Comparison of ENCODE assay signal across 18 cellular contexts in genomic region chr13:77715233-77715891, GRCh38. TPM values are rescaled to one million over a fixed set of nuclear protein-coding genes. Genes with fewer than 3 reads are reported as not detected.
DNase-seq lines count a peak whose midpoint lies in the region; ATAC-seq and TF ChIP-seq lines count a peak whose summit lies in the region.
"Had no signal": no experiment of that assay in that cellular context is flagged by ENCODE, and none has a peak within 500 bp of the region (broad histone marks: within the 10 kb centered on the region; RNA-seq: fewer than 3 reads in every experiment).

No MANE protein-coding gene starts in this region.

- no peak for TF ChIP-seq EP300 in stomach (IDR thresholded peaks at IDR 0.05)

- no peaks in the 10 kb centered on the region for H3K4me1 ChIP-seq in naive thymus-derived CD4-positive, alpha-beta T cell (ENCODE audit: control insufficient read depth in 2 of 2, insufficient read depth in 2 of 2, low read length in 2 of 2)
- H3K4me1 ChIP-seq in stomach: peaks cover 0 to 3% (median 0%) of the 10 kb centered on the region in 4 donors

- H3K36me3 ChIP-seq in naive thymus-derived CD4-positive, alpha-beta T cell (ENCODE audit: control insufficient read depth in 2 of 3, insufficient read depth in 3 of 3, low read length in 3 of 3): peaks cover 0 to 1% (median 0%) of the 10 kb centered on the region in 3 experiments
- H3K36me3 ChIP-seq in stomach: peaks cover 0 to 5% (median 2%) of the 10 kb centered on the region in 4 donors

- no peak overlapping the region for H3K4me3 ChIP-seq in naive thymus-derived CD4-positive, alpha-beta T cell (ENCODE audit: low read length)
- no peak overlapping the region for H3K4me3 ChIP-seq in stomach

- CTCF ChIA-PET in naive thymus-derived CD4-positive, alpha-beta T cell (lab: Charles Lee): no interaction called here

- no peak for TF ChIP-seq CTCF in stomach (IDR thresholded peaks at IDR 0.05)

- 85 to 96% (median 92%) methylated on average over 1 of the region's 1 CpG for WGBS in stomach, 5 donors

- peak overlapping the region; percentile 23 to 79 for H3K4me3 Mint-ChIP-seq in activated T-cell treated with anti-CD3 and anti-CD28 coated beads, Interleukin-2, amount 50 U/mL, for 72 hours
- H3K4me3 Mint-ChIP-seq in naive thymus-derived CD4-positive, alpha-beta T cell: peak overlapping the region in 3 of 10 donors; percentile 16 to 32 (median 27)
- H3K4me3 Mint-ChIP-seq: HFFc6, type B pancreatic cell had no signal

- no peaks in the 10 kb centered on the region for H3K9me3 ChIP-seq in naive thymus-derived CD4-positive, alpha-beta T cell (ENCODE audit: control insufficient read depth in 2 of 3, low read length in 3 of 3)
- peaks cover 0 to 21% (median 5%) of the 10 kb centered on the region in 4 donors for H3K9me3 ChIP-seq in stomach

- POLR2A ChIA-PET in naive thymus-derived CD4-positive, alpha-beta T cell (lab: Charles Lee): interaction anchor here (0.7 kb wide), 1 partner anchor 10 kb away, joined by 6 read pairs; no protein-coding TSS in a partner anchor

- H3K4me1 Mint-ChIP-seq in activated T-cell treated with anti-CD3 and anti-CD28 coated beads, Interleukin-2, amount 50 U/mL, for 72 hours (ENCODE audit: low read depth): peaks cover 46% of the 10 kb centered on the region
- peaks cover 10 to 93% (median 82%) of the 10 kb centered on the region in 7 donors for H3K4me1 Mint-ChIP-seq in naive thymus-derived CD4-positive, alpha-beta T cell

- no peaks in the 10 kb centered on the region for H3K27me3 Mint-ChIP-seq in activated T-cell treated with anti-CD3 and anti-CD28 coated beads, Interleukin-2, amount 50 U/mL, for 72 hours (ENCODE audit: low read depth)
- H3K27me3 Mint-ChIP-seq in naive thymus-derived CD4-positive, alpha-beta T cell: no peaks in the 10 kb centered on the region
- H3K27me3 Mint-ChIP-seq: type B pancreatic cell had no signal

- peaks cover 6 to 16% of the 10 kb centered on the region in 2 donors for H3K36me3 Mint-ChIP-seq in activated T-cell treated with anti-CD3 and anti-CD28 coated beads, Interleukin-2, amount 50 U/mL, for 72 hours (ENCODE audit: insufficient read depth in 2 of 2)
- peaks cover 13 to 38% (median 23%) of the 10 kb centered on the region in 5 donors for H3K36me3 Mint-ChIP-seq in naive thymus-derived CD4-positive, alpha-beta T cell

- intact Hi-C loops in naive thymus-derived CD4-positive, alpha-beta T cell (cut with micrococcal nuclease): loop anchor here in 1 of 2 donors (2.0 kb wide), 1 partner anchor 15 kb away; no protein-coding TSS in a partner anchor
- intact Hi-C loops in stomach (cut with DNase I; ENCODE audit: low total_unique reads): no loop called here

- H3K9me3 Mint-ChIP-seq in activated T-cell treated with anti-CD3 and anti-CD28 coated beads, Interleukin-2, amount 50 U/mL, for 72 hours: peaks cover 5 to 11% of the 10 kb centered on the region in 2 donors
- H3K9me3 Mint-ChIP-seq in naive thymus-derived CD4-positive, alpha-beta T cell: peaks cover 0 to 30% (median 21%) of the 10 kb centered on the region in 11 donors

- ATAC-seq in activated T-cell treated with anti-CD3 and anti-CD28 coated beads, Interleukin-2, amount 50 U/mL, for 72 hours (replicated peaks in 1 of 2): peak; percentile 77 to 78
- ATAC-seq in GM21447 (IDR thresholded peaks at IDR 0.05; ENCODE audit: unreplicated experiment) (peak; percentile 56), HG02981 (IDR thresholded peaks at IDR 0.05; ENCODE audit: unreplicated experiment) (peak; percentile 40)
- no peak for ATAC-seq in naive thymus-derived CD4-positive, alpha-beta T cell
- ATAC-seq: left ventricle myocardium superior had no signal

- TF ChIP-seq POLR2A in stomach (IDR thresholded peaks at IDR 0.05): no peak

- H3K27ac Mint-ChIP-seq in activated T-cell treated with anti-CD3 and anti-CD28 coated beads, Interleukin-2, amount 50 U/mL, for 72 hours: peak overlapping the region; percentile 95
- peak overlapping the region in 6 of 9 donors; percentile 15 to 56 (median 31) for H3K27ac Mint-ChIP-seq in naive thymus-derived CD4-positive, alpha-beta T cell
- H3K27ac Mint-ChIP-seq: HFFc6, type B pancreatic cell had no signal

- H3K27ac ChIP-seq in naive thymus-derived CD4-positive, alpha-beta T cell (ENCODE audit: low read depth, low read length): no peak overlapping the region
- no peak overlapping the region for H3K27ac ChIP-seq in stomach

- H3K27me3 ChIP-seq in naive thymus-derived CD4-positive, alpha-beta T cell (ENCODE audit: control insufficient read depth in 2 of 2, insufficient read depth in 2 of 2, low read length in 2 of 2): no peaks in the 10 kb centered on the region
- no peaks in the 10 kb centered on the region for H3K27me3 ChIP-seq in stomach

- no peak for DNase-seq in activated T-cell treated with anti-CD3 and anti-CD28 coated beads, Interleukin-2, amount 50 U/mL, for 72 hours
- no peak for DNase-seq in activated T-cell treated with anti-CD3 and anti-CD28 coated beads, Interleukin-2, amount 50 U/mL, for 48 hours
- no peak for DNase-seq in naive thymus-derived CD4-positive, alpha-beta T cell
- DNase-seq in NCI-H1417 (lab: John Stamatoyannopoulos, UW) (no peak), OCI-M2 (lab: John Stamatoyannopoulos, UW; ENCODE audit: unreplicated experiment) (no peak), stomach (no peak)
- DNase-seq: ACHN; activated CD8-positive, alpha-beta memory T cell treated with anti-CD3 and anti-CD28 coated beads, Interleukin-2, amount 50 U/mL, for 48 hours; COR-L47; dermis blood vessel endothelial cell; HFFc6; left ventricle myocardium superior; NCI-H2171; stimulated activated CD8-positive, alpha-beta memory T cell treated with anti-CD3 and anti-CD28 coated beads, Interleukin-4, amount 100 ng/mL, for 48 hours had no signal

RNA-seq across cellular contexts. Expression of gene SLAIN1, which starts 17.9 kb away (rescaled TPM):
- 10 to 100 TPM; 24.6 to 24.8 TPM for total RNA-seq in activated T-cell treated with anti-CD3 and anti-CD28 coated beads, Interleukin-2, amount 50 U/mL, for 72 hours
- total RNA-seq in naive thymus-derived CD4-positive, alpha-beta T cell: 10 to 100 TPM; 28.3 to 67.8 (median 42.4) TPM
- polyA plus RNA-seq in naive thymus-derived CD4-positive, alpha-beta T cell: 10 to 100 TPM; 21.5 to 31.2 TPM
- total RNA-seq in stomach: 10 to 100 TPM in 4 of 5 donors, not detected in 1; 12.1 to 26.8 (median 18.3) TPM
- polyA plus RNA-seq in stomach: 1 to 10 TPM; 3.7 to 9.5 (median 8.9) TPM
- total RNA-seq: MCF 10A had no signal
